5 cellular contexts compared by ENCODE assay signal in the genomic region with DNA sequence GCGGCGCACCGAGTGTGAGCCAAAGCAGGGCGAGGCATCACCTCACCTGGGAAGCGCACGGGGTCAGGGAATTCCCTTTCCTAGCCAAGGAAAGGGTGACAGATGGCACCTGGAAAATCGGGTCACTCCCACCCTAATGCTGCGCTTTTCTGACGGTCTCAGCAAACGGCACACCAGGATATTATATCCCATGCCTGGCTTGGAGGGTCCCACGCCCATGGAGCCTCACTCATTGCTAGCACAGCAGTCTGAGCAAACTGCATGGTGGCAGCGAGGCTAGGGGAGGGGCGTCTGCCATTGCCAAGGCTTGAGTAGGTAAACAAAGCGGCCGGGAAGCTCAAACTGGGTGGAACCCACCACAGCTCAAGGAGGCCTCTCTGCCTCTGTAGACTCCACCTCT.
DNase-seq lines count a peak whose midpoint lies in the region; FAIRE-seq and TF ChIP-seq lines count a peak whose summit lies in the region.
"Not testable (repeated sequence)": the region's sequence is repeated elsewhere in the genome, so short reads cannot be mapped to it uniquely, and the experiment has no call there.

No MANE protein-coding gene starts in this region.

- H3K23ac ChIP-seq in H1 (ENCODE audit: insufficient read length), result not testable (repeated sequence)

- H3K9ac ChIP-seq in BLaER1; H1 (replicated peaks in 1 of 4; ENCODE audit: extremely low read depth in 1 of 4, low read depth in 3 of 4, low read length in 3 of 4); kidney (ENCODE audit: low read length in 2 of 2): not testable (repeated sequence)

- H2AFZ ChIP-seq in H1 (ENCODE audit: low read length), result not testable (repeated sequence)

- H4K8ac ChIP-seq in H1 (ENCODE audit: extremely low read depth, insufficient read depth, low read length), result not testable (repeated sequence)

- FAIRE-seq in H1 (lab: Jason Lieb, UNC); kidney (lab: Jason Lieb, UNC): not testable (repeated sequence)

- TF ChIP-seq EP300 in H1 (IDR thresholded peaks at IDR 0.05; ENCODE audit: borderline replicate concordance in 1 of 2, low read depth in 2 of 2, low read length in 2 of 2), result not testable (repeated sequence)

- not testable (repeated sequence) for H3K27me3 ChIP-seq in BLaER1; H1 (replicated peaks in 1 of 4; ENCODE audit: control insufficient read depth in 3 of 4, extremely low read depth in 1 of 4, insufficient read depth in 3 of 4, low read length in 3 of 4); spleen (replicated peaks in 1 of 7)

- WGBS in H1 (ENCODE audit: extremely low coverage in 1 of 2, insufficient coverage in 1 of 2, insufficient read length in 1 of 2, insufficient replicate concordance in 2 of 2, low coverage in 1 of 2, low lambda C conversion rate in 2 of 2, missing lambda C conversion rate in 1 of 2), 2 experiments, result 97% methylated on average over 15 of the region's 15 CpGs; no CpG with 5 or more reads in 1 of the 2 experiments
- 96 to 99% (median 97%) methylated on average over 12 to 15 of the region's 15 CpGs for WGBS in spleen, 5 donors

- DNase-seq in H1 (ENCODE audit: low read depth in 1 of 2, low spot score in 2 of 2), result not testable (repeated sequence)
- DNase-seq in kidney (peak; percentile 58), posterior vena cava (ENCODE audit: low spot score) (peak; percentile 65), spleen (peak; percentile 47)

- not testable (repeated sequence) for H4K5ac ChIP-seq in H1 (ENCODE audit: insufficient read length, low read depth, low read length)

- not testable (repeated sequence) for H2BK5ac ChIP-seq in H1 (ENCODE audit: low read depth, low read length)

- H3K4me1 ChIP-seq in BLaER1, result peaks cover 15% of the 10 kb centered on the region
- H3K4me1 ChIP-seq in H1 (replicated peaks in 1 of 4; ENCODE audit: control insufficient read depth in 3 of 4, insufficient read depth in 4 of 4, low read length in 3 of 4); kidney (ENCODE audit: control insufficient read depth in 1 of 2, insufficient read depth in 1 of 2, low read depth in 1 of 2, low read length in 2 of 2); spleen: not testable (repeated sequence)

- not testable (repeated sequence) for H3K4me3 ChIP-seq in BLaER1; H1 (ENCODE audit: extremely low read depth in 1 of 4, insufficient read depth in 2 of 4, low read depth in 3 of 4, low read length in 4 of 4); kidney (ENCODE audit: low read length in 2 of 2); spleen

- H3K79me2 ChIP-seq in H1 (ENCODE audit: control insufficient read depth in 1 of 2, insufficient read depth in 2 of 2, low read length in 2 of 2), result not testable (repeated sequence)

- not testable (repeated sequence) for H2BK12ac ChIP-seq in H1 (ENCODE audit: low read depth, low read length)

- H4K91ac ChIP-seq in H1 (replicated peaks; ENCODE audit: insufficient read length, low read length), result not testable (repeated sequence)

- not testable (repeated sequence) for H2BK20ac ChIP-seq in H1 (ENCODE audit: low read length)

- not testable (repeated sequence) for H3K4ac ChIP-seq in H1 (replicated peaks; ENCODE audit: insufficient read length, low read depth, low read length)

- not testable (repeated sequence) for H3K23me2 ChIP-seq in H1 (ENCODE audit: low read depth, low read length)

- CTCF ChIA-PET in H1 (lab: Charles Lee; ENCODE audit: partially characterized antibody), result interaction anchor here (0.7 to 1.5 kb wide), 2 partner anchors 10 to 41 kb away, joined by 3 read pairs; no protein-coding TSS in a partner anchor

- TF ChIP-seq CTCF in H1 (IDR thresholded peaks at IDR 0.05; ENCODE audit: control extremely low read depth in 1 of 3, insufficient read depth in 1 of 3, low read depth in 1 of 3, low read length in 3 of 3); kidney (IDR thresholded peaks at IDR 0.05; ENCODE audit: borderline replicate concordance, extremely low read depth, insufficient read depth); spleen (IDR thresholded peaks at IDR 0.05 in 8 of 11, conservative IDR thresholded peaks at IDR 0.05 in 3 of 11): not testable (repeated sequence)

- H3K14ac ChIP-seq in H1 (ENCODE audit: insufficient read length), result not testable (repeated sequence)

- H2AK5ac ChIP-seq in H1 (ENCODE audit: low read depth, low read length), result not testable (repeated sequence)

- not testable (repeated sequence) for H2BK15ac ChIP-seq in H1 (ENCODE audit: low read length)

- POLR2A ChIA-PET in H1 (lab: Charles Lee; ENCODE audit: partially characterized antibody), result not testable (repeated sequence)

- H3K79me1 ChIP-seq in H1 (ENCODE audit: low read depth, low read length), result not testable (repeated sequence)

- not testable (repeated sequence) for H4K20me1 ChIP-seq in BLaER1; H1 (replicated peaks in 1 of 2; ENCODE audit: control insufficient read depth in 1 of 2, insufficient read depth in 2 of 2, low read length in 2 of 2)

- not testable (repeated sequence) for H3K56ac ChIP-seq in H1 (replicated peaks; ENCODE audit: insufficient read length, low read depth, low read length)

- not testable (repeated sequence) for TF ChIP-seq POLR2A in H1 (IDR thresholded peaks at IDR 0.05; ENCODE audit: control extremely low read depth in 1 of 2, low read depth in 2 of 2, low read length in 2 of 2); spleen (IDR thresholded peaks at IDR 0.05)

- H3K4me2 ChIP-seq in BLaER1, result peak overlapping the region; percentile 47
- H3K4me2 ChIP-seq in H1 (ENCODE audit: insufficient read depth in 1 of 2, low read depth in 2 of 2, low read length in 2 of 2), result not testable (repeated sequence)

- not testable (repeated sequence) for H3K27ac ChIP-seq in BLaER1; H1 (ENCODE audit: low read depth, low read length); kidney (ENCODE audit: low read depth in 2 of 2, low read length in 2 of 2); spleen

- not testable (repeated sequence) for H2BK120ac ChIP-seq in H1 (replicated peaks; ENCODE audit: low read depth, low read length)

- not testable (repeated sequence) for H3K18ac ChIP-seq in H1 (ENCODE audit: extremely low read depth, low read length)

- TF ChIP-seq RAD21 in H1 (IDR thresholded peaks at IDR 0.05 in 1 of 2, conservative IDR thresholded peaks at IDR 0.05 in 1 of 2; ENCODE audit: low read depth in 2 of 2, low read length in 2 of 2), result not testable (repeated sequence)

- not testable (repeated sequence) for H3K9me3 ChIP-seq in BLaER1; kidney (ENCODE audit: control insufficient read depth in 1 of 2, low read length in 2 of 2); spleen
- H3K9me3 ChIP-seq in H1 (ENCODE audit: insufficient read depth in 2 of 2, low read depth in 1 of 2, low read length in 1 of 2), result peaks cover 15 to 18% of the 10 kb centered on the region in 2 experiments

- intact Hi-C loops in kidney (cut with DNase I); posterior vena cava (cut with DNase I); spleen (cut with DNase I; ENCODE audit: low total_unique reads): not testable (repeated sequence)

- H3K36me3 ChIP-seq in BLaER1; kidney (ENCODE audit: control insufficient read depth in 1 of 2, insufficient read depth in 2 of 2, low read length in 2 of 2): not testable (repeated sequence)
- peaks cover 0 to 32% (median 16%) of the 10 kb centered on the region in 4 experiments; a peak in 6 of 8 replicates for H3K36me3 ChIP-seq in H1 (ENCODE audit: control insufficient read depth in 2 of 4, insufficient read depth in 4 of 4, low read length in 3 of 4)
- peaks cover 0 to 48% (median 7%) of the 10 kb centered on the region in 6 donors for H3K36me3 ChIP-seq in spleen

TF ChIP-seq in H1, 55 proteins besides CTCF, POLR2A, EP300 and RAD21:
- 0 out of 2 replicates have a peak, but pooled peaks have one; percentile 7 for TF ChIP-seq GTF2F1 (IDR thresholded peaks at IDR 0.05; ENCODE audit: borderline replicate concordance, low read depth, low read length)
